In genomic region chr4:7781993-7782392, GRCh38 we compare ENCODE assay signal across 15 cellular contexts.
DNase-seq lines count a peak whose midpoint lies in the region; ATAC-seq and TF ChIP-seq lines count a peak whose summit lies in the region.
"Had no signal": no experiment of that assay in that cellular context is flagged by ENCODE, and none has a peak within 500 bp of the region (broad histone marks: within the 10 kb centered on the region; RNA-seq: fewer than 3 reads in every experiment).

No MANE protein-coding gene starts in this region.

- ATAC-seq in lower lobe of right lung (no peak), HG02970 (IDR thresholded peaks at IDR 0.05; ENCODE audit: low FRiP score, unreplicated experiment) (no peak)

- H3K27ac Mint-ChIP-seq in activated naive CD4-positive, alpha-beta T cell treated with anti-CD3 and anti-CD28 coated beads, Interleukin-2, amount 50 U/mL, for 24 hours, result peak overlapping the region; percentile 95
- H3K27ac Mint-ChIP-seq in chondrocyte (ENCODE audit: unreplicated experiment), result peak overlapping the region; percentile 91

- H3K36me3 Mint-ChIP-seq in activated naive CD4-positive, alpha-beta T cell treated with anti-CD3 and anti-CD28 coated beads, Interleukin-2, amount 50 U/mL, for 24 hours, result peaks cover 2% of the 10 kb centered on the region
- peaks cover 51% of the 10 kb centered on the region for H3K36me3 Mint-ChIP-seq in chondrocyte (ENCODE audit: low read depth)

- H3K9me3 ChIP-seq in lower lobe of right lung (no peaks in the 10 kb centered on the region), tibial artery (no peaks in the 10 kb centered on the region)
- H3K9me3 ChIP-seq: neutrophil had no signal

- H3K9me3 Mint-ChIP-seq in activated naive CD4-positive, alpha-beta T cell treated with anti-CD3 and anti-CD28 coated beads, Interleukin-2, amount 50 U/mL, for 24 hours, result no peaks in the 10 kb centered on the region
- no peaks in the 10 kb centered on the region for H3K9me3 Mint-ChIP-seq in chondrocyte (ENCODE audit: low read depth)
- H3K9me3 Mint-ChIP-seq: activated CD8-positive, alpha-beta T cell treated with anti-CD3 and anti-CD28 coated beads for 36 hours had no signal

- TF ChIP-seq CTCF in chondrocyte (IDR thresholded peaks at IDR 0.05) (no peak), lower lobe of right lung (IDR thresholded peaks at IDR 0.05) (no peak), tibial artery (IDR thresholded peaks at IDR 0.05) (no peak)

- no peak overlapping the region for H3K4me3 Mint-ChIP-seq in activated naive CD4-positive, alpha-beta T cell treated with anti-CD3 and anti-CD28 coated beads, Interleukin-2, amount 50 U/mL, for 24 hours
- H3K4me3 Mint-ChIP-seq in chondrocyte (ENCODE audit: unreplicated experiment), result no peak overlapping the region
- H3K4me3 Mint-ChIP-seq: activated CD8-positive, alpha-beta T cell treated with anti-CD3 and anti-CD28 coated beads for 36 hours had no signal

- peaks cover 34% of the 10 kb centered on the region for H3K36me3 ChIP-seq in lower lobe of right lung
- peaks cover 19 to 38% (median 36%) of the 10 kb centered on the region in 3 donors for H3K36me3 ChIP-seq in tibial artery

- H3K27me3 ChIP-seq in lower lobe of right lung (ENCODE audit: low read depth) (no peaks in the 10 kb centered on the region), tibial artery (no peaks in the 10 kb centered on the region)
- H3K27me3 ChIP-seq: neutrophil had no signal

- H3K27ac ChIP-seq in lower lobe of right lung, result peak overlapping the region; percentile 54
- peak overlapping the region; percentile 60 to 74 for H3K27ac ChIP-seq in tibial artery
- H3K27ac ChIP-seq: neutrophil had no signal

- H3K4me3 ChIP-seq in lower lobe of right lung, result no peak overlapping the region
- H3K4me3 ChIP-seq in tibial artery, result no peak overlapping the region

- no peak for DNase-seq in activated naive CD4-positive, alpha-beta T cell treated with anti-CD3 and anti-CD28 coated beads, Interleukin-2, amount 50 U/mL, for 16 hours
- peak; percentile 64 for DNase-seq in chondrocyte (ENCODE audit: low spot score)
- peak; percentile 33 for DNase-seq in lower lobe of right lung
- peak in 1 of 2 donors; percentile 50 for DNase-seq in tibial artery
- DNase-seq in stimulated activated CD4-positive, alpha-beta T cell treated with anti-CD3 and anti-CD28 coated beads, Interleukin-1b, Interleukin-23, amount 100 ng/mL, for 48 hours, result no peak
- DNase-seq in COLO668 (lab: John Stamatoyannopoulos, UW; ENCODE audit: unreplicated experiment), result no peak
- DNase-seq: activated CD8-positive, alpha-beta T cell treated with anti-CD3 and anti-CD28 coated beads for 36 hours; activated gamma-delta T cell treated with Interleukin-2 at 50 U/mL for 16 hours; erythroblast; NCI-H2081 treated with DMSO at 0.1 percent for 48 hours; NCI-H748 treated with DMSO at 0.1 percent for 48 hours; T1000 had no signal

- no peaks in the 10 kb centered on the region for H3K27me3 Mint-ChIP-seq in activated naive CD4-positive, alpha-beta T cell treated with anti-CD3 and anti-CD28 coated beads, Interleukin-2, amount 50 U/mL, for 24 hours
- H3K27me3 Mint-ChIP-seq in chondrocyte (ENCODE audit: low read depth), result no peaks in the 10 kb centered on the region
- H3K27me3 Mint-ChIP-seq: activated CD8-positive, alpha-beta T cell treated with anti-CD3 and anti-CD28 coated beads for 36 hours had no signal

- intact Hi-C loops in lower lobe of right lung (cut with DNase I), result no loop called here
- intact Hi-C loops in tibial artery (cut with DNase I; ENCODE audit: low total_unique reads), result no loop called here

- H3K4me1 ChIP-seq in lower lobe of right lung (peaks cover 20% of the 10 kb centered on the region), tibial artery (peaks cover 0 to 28% (median 17%) of the 10 kb centered on the region in 4 donors)

- peaks cover 53% of the 10 kb centered on the region for H3K4me1 Mint-ChIP-seq in activated naive CD4-positive, alpha-beta T cell treated with anti-CD3 and anti-CD28 coated beads, Interleukin-2, amount 50 U/mL, for 24 hours
- H3K4me1 Mint-ChIP-seq in chondrocyte (ENCODE audit: low read depth), result peaks cover 54% of the 10 kb centered on the region

Comparison
In these comparisons a context has a peak if more than half of its experiments do, and no peak if none do; other contexts are left out.
1. DNase-seq: peak in chondrocyte (single experiment) and lower lobe of right lung (single experiment); none in activated naive CD4-positive, alpha-beta T cell treated with anti-CD3 and anti-CD28 coated beads, Interleukin-2, amount 50 U/mL, for 16 hours (single experiment), stimulated activated CD4-positive, alpha-beta T cell treated with anti-CD3 and anti-CD28 coated beads, Interleukin-1b, Interleukin-23, amount 100 ng/mL, for 48 hours (single experiment) and COLO668 (single experiment).